ENCODE assay signal across 15 cellular contexts in genomic region chr5:55989860-55990259, GRCh38. TPM values are rescaled to one million over a fixed set of nuclear protein-coding genes. Genes with fewer than 3 reads are reported as not detected.
DNase-seq lines count a peak whose midpoint lies in the region; ATAC-seq, FAIRE-seq and TF ChIP-seq lines count a peak whose summit lies in the region.
"Had no signal": no experiment of that assay in that cellular context is flagged by ENCODE, and none has a peak within 500 bp of the region (broad histone marks: within the 10 kb centered on the region; RNA-seq: fewer than 3 reads in every experiment).

No MANE protein-coding gene starts in this region.

- intact Hi-C loops in CD4-positive, alpha-beta memory T cell (cut with micrococcal nuclease): loop anchor here (5.0 kb wide), 3 partner anchors 157 to 1182 kb away; partner anchors contain the start of genes GPBP1 and MAP3K1
- intact Hi-C loops in breast epithelium (cut with DNase I; ENCODE audit: low total_unique reads): no loop called here

- no peak for ATAC-seq in A549
- ATAC-seq: activated CD8-positive, alpha-beta memory T cell treated with anti-CD3 and anti-CD28 coated beads, Interleukin-2, amount 10 ng/mL, durations not matched to agents 7 days and 5 days; body of pancreas had no signal

- CTCF ChIA-PET in A549 (lab: Yijun Ruan, JAX): interaction anchor here (0.6 to 2.1 kb wide), 4 partner anchors 9 to 210 kb away, joined by 5 to 11 read pairs (median 8); no protein-coding TSS in a partner anchor
- CTCF ChIA-PET in CD4-positive, alpha-beta memory T cell (lab: Charles Lee; ENCODE audit: partially characterized antibody): interaction anchor here (1.3 to 1.5 kb wide), 3 partner anchors 9 to 113 kb away, joined by 4 to 7 read pairs (median 4); no protein-coding TSS in a partner anchor

- POLR2A ChIA-PET in A549 (lab: Yijun Ruan, JAX): no interaction called here
- POLR2A ChIA-PET in CD4-positive, alpha-beta memory T cell (lab: Charles Lee; ENCODE audit: partially characterized antibody): interaction anchor here (0.7 to 2.1 kb wide), 8 partner anchors 9 to 127 kb away, joined by 3 to 10 read pairs (median 4); no protein-coding TSS in a partner anchor

- TF ChIP-seq POLR2A in A549 (IDR thresholded peaks at IDR 0.05; ENCODE audit: low read length) (no peak), breast epithelium (IDR thresholded peaks at IDR 0.05) (no peak)

- peaks cover 0 to 4% (median 0%) of the 10 kb centered on the region in 8 donors for H3K9me3 Mint-ChIP-seq in CD4-positive, alpha-beta memory T cell
- peaks cover 13% of the 10 kb centered on the region for H3K9me3 Mint-ChIP-seq in mesothelial cell of epicardium

- H3K36me3 Mint-ChIP-seq in CD4-positive, alpha-beta memory T cell: peaks cover 22 to 39% of the 10 kb centered on the region in 2 donors
- peaks cover 17% of the 10 kb centered on the region for H3K36me3 Mint-ChIP-seq in mesothelial cell of epicardium

- DNase-seq in A549 (ENCODE audit: low read depth in 1 of 2, low spot score in 1 of 2): no peak
- DNase-seq in CD4-positive, alpha-beta memory T cell: no peak
- no peak for DNase-seq in breast epithelium (ENCODE audit: low spot score in 2 of 2)
- DNase-seq in mesothelial cell of epicardium (ENCODE audit: low spot score in 2 of 2, unreplicated experiment in 2 of 2): no peak
- DNase-seq in RKO (ENCODE audit: low spot score): no peak
- DNase-seq in substantia nigra (lab: John Stamatoyannopoulos, UW): no peak
- DNase-seq in AG08396 (ENCODE audit: low spot score): no peak
- DNase-seq in NCI-H446 treated with DMSO at 0.1 percent for 48 hours (lab: John Stamatoyannopoulos, UW): no peak
- DNase-seq: activated CD8-positive, alpha-beta memory T cell treated with anti-CD3 and anti-CD28 coated beads, Interleukin-2, amount 10 ng/mL, durations not matched to agents 7 days and 5 days; body of pancreas; NCI-H1092 treated with DMSO at 0.1 percent for 48 hours; stimulated activated CD4-positive, alpha-beta T cell treated with anti-CD3 and anti-CD28 coated beads, Interleukin-4, amount 100 ng/mL, for 4 hours; T1000 had no signal

- FAIRE-seq in A549 (lab: Jason Lieb, UNC): no peak
- FAIRE-seq: endometrium had no signal

- peak overlapping the region; percentile 4 to 93 (median 43) for H3K27ac Mint-ChIP-seq in CD4-positive, alpha-beta memory T cell
- peak overlapping the region; percentile 87 for H3K27ac Mint-ChIP-seq in mesothelial cell of epicardium
- H3K27ac Mint-ChIP-seq: activated CD8-positive, alpha-beta memory T cell treated with anti-CD3 and anti-CD28 coated beads, Interleukin-2, amount 10 ng/mL, durations not matched to agents 7 days and 5 days had no signal

- H3K27me3 Mint-ChIP-seq in CD4-positive, alpha-beta memory T cell: no peaks in the 10 kb centered on the region
- H3K27me3 Mint-ChIP-seq in mesothelial cell of epicardium (ENCODE audit: low read depth): no peaks in the 10 kb centered on the region
- H3K27me3 Mint-ChIP-seq: activated CD8-positive, alpha-beta memory T cell treated with anti-CD3 and anti-CD28 coated beads, Interleukin-2, amount 10 ng/mL, durations not matched to agents 7 days and 5 days had no signal

- H3K4me3 ChIP-seq in A549 (no peak overlapping the region), breast epithelium (peak overlapping the region in 2 of 3 donors; percentile 7 to 43)
- peak overlapping the region in 1 of 2 donors; percentile 20 for H3K4me3 ChIP-seq in CD4-positive, alpha-beta memory T cell (ENCODE audit: low read length in 2 of 2)
- H3K4me3 ChIP-seq: body of pancreas had no signal

- H3K4me2 ChIP-seq in A549: peak overlapping the region; percentile 35

- WGBS in A549 (ENCODE audit: missing lambda C conversion rate): 91% methylated on average over 1 of the region's 1 CpG

- H3K4me1 ChIP-seq in A549: peaks cover 32% of the 10 kb centered on the region
- peaks cover 71% of the 10 kb centered on the region for H3K4me1 ChIP-seq in CD4-positive, alpha-beta memory T cell (ENCODE audit: insufficient read depth, low read length)
- H3K4me1 ChIP-seq in breast epithelium: peaks cover 0 to 7% of the 10 kb centered on the region in 2 donors

- peaks cover 55 to 89% (median 69%) of the 10 kb centered on the region in 4 donors for H3K4me1 Mint-ChIP-seq in CD4-positive, alpha-beta memory T cell
- peaks cover 39% of the 10 kb centered on the region for H3K4me1 Mint-ChIP-seq in mesothelial cell of epicardium

- no peaks in the 10 kb centered on the region for H3K27me3 ChIP-seq in CD4-positive, alpha-beta memory T cell (ENCODE audit: insufficient read depth, low read length)
- H3K27me3 ChIP-seq in breast epithelium: no peaks in the 10 kb centered on the region
- H3K27me3 ChIP-seq: body of pancreas had no signal

- H3K9me3 ChIP-seq in A549: 0 out of 3 replicates have a peak, but pooled peaks cover 4% of the 10 kb centered on the region
- H3K9me3 ChIP-seq in CD4-positive, alpha-beta memory T cell (ENCODE audit: control insufficient read depth in 1 of 2, low read length in 2 of 2): no peaks in the 10 kb centered on the region
- H3K9me3 ChIP-seq in breast epithelium: no peaks in the 10 kb centered on the region
- H3K9me3 ChIP-seq: body of pancreas had no signal

- no peak for TF ChIP-seq EP300 in A549 (IDR thresholded peaks at IDR 0.05)

- TF ChIP-seq CTCF in A549 (IDR thresholded peaks at IDR 0.05): no peak
- no peak for TF ChIP-seq CTCF in breast epithelium (IDR thresholded peaks at IDR 0.05)
- TF ChIP-seq CTCF in mesothelial cell of epicardium (IDR thresholded peaks at IDR 0.05; ENCODE audit: unreplicated experiment): no peak

- no peak for TF ChIP-seq RAD21 in A549 (conservative IDR thresholded peaks at IDR 0.05 in 1 of 2, IDR thresholded peaks at IDR 0.05 in 1 of 2)

- peaks cover 5% of the 10 kb centered on the region for H3K36me3 ChIP-seq in CD4-positive, alpha-beta memory T cell (ENCODE audit: insufficient read depth, low read length)
- H3K36me3 ChIP-seq in breast epithelium: no peaks in the 10 kb centered on the region

- H3K4me3 Mint-ChIP-seq in CD4-positive, alpha-beta memory T cell: peak overlapping the region; percentile 37 to 97 (median 72)
- H3K4me3 Mint-ChIP-seq in mesothelial cell of epicardium: peak overlapping the region; percentile 90
- H3K4me3 Mint-ChIP-seq: activated CD8-positive, alpha-beta memory T cell treated with anti-CD3 and anti-CD28 coated beads, Interleukin-2, amount 10 ng/mL, durations not matched to agents 7 days and 5 days had no signal

- H3K27ac ChIP-seq in A549 (peak overlapping the region in 1 of 2 experiments; percentile 4; a peak in 1 of 6 replicates), breast epithelium (peak overlapping the region in 1 of 2 donors; percentile 26), substantia nigra (ENCODE audit: low read depth, low read length, poor library complexity, severe bottlenecking) (no peak overlapping the region)
- no peak overlapping the region for H3K27ac ChIP-seq in CD4-positive, alpha-beta memory T cell (ENCODE audit: low read depth, low read length)
- H3K27ac ChIP-seq: body of pancreas, C4-2B had no signal

TF ChIP-seq in A549, 52 proteins besides CTCF, POLR2A, EP300 and RAD21:
- TF ChIP-seq NPAS2 (CRISPR knock-in tag; IDR thresholded peaks at IDR 0.05; ENCODE audit: borderline replicate concordance) (no peak), FOSL2 (IDR thresholded peaks at IDR 0.05) (no peak), FOSL2 (CRISPR knock-in tag; IDR thresholded peaks at IDR 0.05) (no peak), EHF (CRISPR knock-in tag; IDR thresholded peaks at IDR 0.05) (no peak), RCOR1 (IDR thresholded peaks at IDR 0.05; ENCODE audit: low read depth, low read length) (no peak)
TF ChIP-seq in A549: peak in this region for 0.

RNA-seq across cellular contexts. Expression of gene IL6ST, which starts 4.9 kb away (rescaled TPM):
- 183 and 198 TPM in 2 replicates for polyA plus RNA-seq in A549 (2011; rRNA removed)
- polyA plus RNA-seq in A549 (2012; cell fraction: cytosol; rRNA removed): 12.5 and 13.6 TPM in 2 replicates
- 5.4 and 9.5 TPM in 2 replicates for polyA plus RNA-seq in A549 (2012; cell fraction: nucleus; rRNA removed)
- polyA plus RNA-seq in A549 (2017; fragmentation: RNase III; extraction: RNeasy Plus Mini Kit Qiagen cat#74134 plus additional on column Dnase treatment): 45.1 to 53.9 TPM (median 46.2 TPM) in 3 replicates
- polyA minus RNA-seq in A549 (2011; rRNA and poly(A)+ RNA removed): 135 and 145 TPM in 2 replicates
- 100 to 1,000 TPM; 176 to 180 TPM for total RNA-seq in CD4-positive, alpha-beta memory T cell
- polyA plus RNA-seq in CD4-positive, alpha-beta memory T cell: 10 to 100 TPM; 26.3 to 42.8 TPM
- total RNA-seq in breast epithelium: 100 to 1,000 TPM; 573 to 722 (median 615) TPM
- 373 to 381 TPM (median 374 TPM) in 3 replicates for total RNA-seq in mesothelial cell of epicardium
